Comparison of ENCODE assay signal across 12 cellular contexts in the genomic region with DNA sequence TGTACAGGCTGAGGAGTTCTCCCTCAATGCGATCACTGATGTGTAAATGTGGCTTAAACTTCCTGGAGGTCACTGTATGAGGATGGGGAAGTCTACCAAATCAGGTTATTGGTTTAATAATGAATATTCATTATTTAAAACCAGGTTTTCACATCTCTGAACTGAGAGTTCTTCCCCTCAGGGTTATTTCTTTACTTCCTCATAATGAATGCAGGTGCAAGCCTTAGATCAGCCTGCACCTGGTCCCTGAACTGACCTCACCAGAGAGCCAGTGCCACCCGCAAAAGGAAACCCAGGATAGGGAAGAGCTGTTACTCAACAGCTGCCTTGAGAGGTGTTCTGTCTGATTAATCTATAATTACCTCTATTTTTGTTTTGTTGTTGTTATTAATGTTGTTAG.
DNase-seq lines count a peak whose midpoint lies in the region; ATAC-seq and TF ChIP-seq lines count a peak whose summit lies in the region.
"Had no signal": no experiment of that assay in that cellular context is flagged by ENCODE, and none has a peak within 500 bp of the region (broad histone marks: within the 10 kb centered on the region; RNA-seq: fewer than 3 reads in every experiment).

No MANE protein-coding gene starts in this region.

- intact Hi-C loops in left lung (cut with DNase I), result no loop called here

- TF ChIP-seq CTCF in left lung (IDR thresholded peaks at IDR 0.05), result no peak

- peaks cover 32 to 43% (median 40%) of the 10 kb centered on the region in 3 donors for H3K4me1 Mint-ChIP-seq in naive B cell

- no peaks in the 10 kb centered on the region for H3K27me3 Mint-ChIP-seq in naive B cell

- DNase-seq in DMS79 treated with DMSO at 0.1 percent for 48 hours (lab: John Stamatoyannopoulos, UW) (peak; percentile 74), DMS79 (lab: John Stamatoyannopoulos, UW) (no peak), naive B cell (peak; percentile 77), left lung (no peak), NCI-H82 (lab: John Stamatoyannopoulos, UW) (no peak)
- no peak for DNase-seq in activated CD8-positive, alpha-beta memory T cell treated with anti-CD3 and anti-CD28 coated beads, Interleukin-2, amount 50 U/mL, for 48 hours
- DNase-seq: activated CD4-positive, alpha-beta T cell treated with anti-CD3 and anti-CD28 coated beads, Interleukin-2, amount 50 U/mL, for 48 hours; KG1; mesendoderm had no signal

- H3K36me3 ChIP-seq in left lung, result no peaks in the 10 kb centered on the region
- H3K36me3 ChIP-seq: stomach had no signal

- no peaks in the 10 kb centered on the region for H3K4me1 ChIP-seq in left lung

- H3K4me3 Mint-ChIP-seq in naive B cell, result peak overlapping the region in 5 of 8 donors; percentile 22 to 67 (median 35)

- H3K9me3 Mint-ChIP-seq in naive B cell, result no peaks in the 10 kb centered on the region

- H3K27me3 ChIP-seq in left lung, result no peaks in the 10 kb centered on the region
- H3K27me3 ChIP-seq: stomach had no signal

- H3K9me3 ChIP-seq in left lung, result no peaks in the 10 kb centered on the region
- H3K9me3 ChIP-seq: stomach had no signal

- H3K27ac Mint-ChIP-seq in naive B cell, result peak overlapping the region; percentile 15 to 93 (median 71)

- no peaks in the 10 kb centered on the region for H3K36me3 Mint-ChIP-seq in naive B cell

- no peak overlapping the region for H3K4me3 ChIP-seq in left lung
- H3K4me3 ChIP-seq: stomach had no signal

- ATAC-seq in GM21619 (IDR thresholded peaks at IDR 0.05; ENCODE audit: unreplicated experiment) (peak; percentile 89), HG03354 (IDR thresholded peaks at IDR 0.05; ENCODE audit: poor library complexity, severe bottlenecking, unreplicated experiment) (peak; percentile 97), naive B cell (ENCODE audit: low read depth in 2 of 2) (peak; percentile 92 to 94), left lung (no peak)

- no peak overlapping the region for H3K27ac ChIP-seq in left lung
- H3K27ac ChIP-seq: stomach had no signal

Comparison
In these comparisons a context has a peak if more than half of its experiments do, and no peak if none do; other contexts are left out.
1. DNase-seq: peak in DMS79 treated with DMSO at 0.1 percent for 48 hours (single experiment) and naive B cell (single experiment); none in DMS79 (single experiment), left lung (0 of 2), activated CD8-positive, alpha-beta memory T cell treated with anti-CD3 and anti-CD28 coated beads, Interleukin-2, amount 50 U/mL, for 48 hours (single experiment) and NCI-H82 (single experiment).